In the genomic region with DNA sequence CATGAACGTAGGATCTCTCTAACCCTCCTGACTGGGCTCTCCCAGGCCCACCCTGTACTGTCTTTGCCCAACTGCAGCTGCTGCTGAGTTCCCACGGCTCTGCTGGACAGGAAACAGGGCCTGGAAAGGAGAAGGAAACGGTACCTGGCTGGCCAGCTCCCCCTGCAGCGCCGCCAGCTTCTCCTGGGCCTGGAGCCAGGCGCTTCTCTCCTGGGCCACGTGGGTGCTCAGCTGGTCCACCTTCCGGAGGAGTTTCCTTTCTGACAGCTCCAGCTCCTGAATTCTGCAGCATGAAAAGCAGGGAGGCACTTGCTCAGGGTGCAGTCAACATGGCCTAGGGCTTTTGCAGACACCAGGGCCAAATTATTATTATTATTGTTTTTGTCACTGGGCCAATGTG, we compare ENCODE assay signal across 17 cellular contexts. TPM values are rescaled to one million over a fixed set of nuclear protein-coding genes. Genes with fewer than 3 reads are reported as not detected.
DNase-seq lines count a peak whose midpoint lies in the region; ATAC-seq, FAIRE-seq and TF ChIP-seq lines count a peak whose summit lies in the region.
"Had no signal": no experiment of that assay in that cellular context is flagged by ENCODE, and none has a peak within 500 bp of the region (broad histone marks: within the 10 kb centered on the region; RNA-seq: fewer than 3 reads in every experiment).

No MANE protein-coding gene starts in this region.

- TF ChIP-seq CTCF in right lobe of liver (IDR thresholded peaks at IDR 0.05) (no peak), HepG2 (CRISPR knock-in tag; IDR thresholded peaks at IDR 0.05) (no peak), kidney (IDR thresholded peaks at IDR 0.05; ENCODE audit: borderline replicate concordance, extremely low read depth, insufficient read depth) (peak; percentile 1)

- DNase-seq in right lobe of liver (peak in 1 of 3 donors; percentile 37), HepG2 (ENCODE audit: low spot score) (no peak), RPMI8226 (peak; percentile 79), kidney (peak; percentile 80), NCI-H82 (lab: John Stamatoyannopoulos, UW) (no peak), NCI-H1417 treated with DMSO at 0.1 percent for 48 hours (lab: John Stamatoyannopoulos, UW) (no peak)
- DNase-seq in activated CD4-positive, CD25-positive, alpha-beta regulatory T cell (lab: John Stamatoyannopoulos, UW): no peak
- DNase-seq: activated CD8-positive, alpha-beta memory T cell treated with anti-CD3 and anti-CD28 coated beads, Interleukin-2, amount 10 ng/mL, durations not matched to agents 7 days and 5 days; foreskin keratinocyte; GM23248 had no signal

- POLR2A ChIA-PET in HepG2 (lab: Yijun Ruan, JAX): no interaction called here

- no peaks in the 10 kb centered on the region for H4K20me1 ChIP-seq in HepG2 (ENCODE audit: insufficient read depth, low read length)

- H3K27ac Mint-ChIP-seq in stimulated activated memory B cell treated with anti-CD40 and anti-IgM and Interleukin-4, amounts not matched to agents 10 μg/mL and 1 μg/mL and 100 μg/mL, for 72 hours: no peak overlapping the region
- H3K27ac Mint-ChIP-seq: activated CD8-positive, alpha-beta memory T cell treated with anti-CD3 and anti-CD28 coated beads, Interleukin-2, amount 10 ng/mL, durations not matched to agents 7 days and 5 days had no signal

- H3K4me3 ChIP-seq in right lobe of liver (no peak overlapping the region), HepG2 (replicated peaks in 1 of 3; ENCODE audit: insufficient read depth in 1 of 3, low read depth in 2 of 3, low read length in 3 of 3) (no peak overlapping the region), kidney (ENCODE audit: low read length in 2 of 2) (no peak overlapping the region)
- H3K4me3 ChIP-seq: GM23248 had no signal

- in situ Hi-C loops in HepG2 (cut with HindIII; ENCODE audit: extremely low pct_ligation_motif_present, low pct_unique_long_range_greater_than_20kb): no loop called here

- BruUV-seq in HepG2 (replicated peaks; lab: Mats Ljungman, UMichigan): no TSS peak

- no peaks in the 10 kb centered on the region for H3K79me2 ChIP-seq in HepG2 (ENCODE audit: insufficient read depth, low read length)

- TF ChIP-seq RAD21 in HepG2 (CRISPR knock-in tag; IDR thresholded peaks at IDR 0.05): no peak

- H3K27me3 ChIP-seq in right lobe of liver (no peaks in the 10 kb centered on the region), HepG2 (ENCODE audit: control insufficient read depth in 1 of 2, insufficient read depth in 2 of 2, low read length in 2 of 2) (peaks cover 0 to 10% of the 10 kb centered on the region in 2 experiments; a peak in 2 of 5 replicates)
- H3K27me3 ChIP-seq: foreskin keratinocyte had no signal

- peaks cover 2% of the 10 kb centered on the region for H3K9me3 Mint-ChIP-seq in stimulated activated memory B cell treated with anti-CD40 and anti-IgM and Interleukin-4, amounts not matched to agents 10 μg/mL and 1 μg/mL and 100 μg/mL, for 72 hours
- H3K9me3 Mint-ChIP-seq: activated naive CD4-positive, alpha-beta T cell treated with anti-CD3 and anti-CD28 coated beads, Interleukin-2, amount 50 U/mL, for 72 hours; CD14-positive monocyte had no signal

- H3K4me1 ChIP-seq in right lobe of liver: no peaks in the 10 kb centered on the region
- H3K4me1 ChIP-seq in HepG2 (ENCODE audit: insufficient read depth, low read length): peaks cover 4% of the 10 kb centered on the region
- H3K4me1 ChIP-seq in kidney (ENCODE audit: control insufficient read depth in 1 of 2, insufficient read depth in 1 of 2, low read depth in 1 of 2, low read length in 2 of 2): no peaks in the 10 kb centered on the region
- H3K4me1 ChIP-seq: foreskin keratinocyte had no signal

- H3K4me2 ChIP-seq in HepG2 (ENCODE audit: low read depth, low read length): no peak overlapping the region

- FAIRE-seq in HepG2 (lab: Jason Lieb, UNC): no peak
- FAIRE-seq in kidney (lab: Jason Lieb, UNC): no peak
- FAIRE-seq: HTR-8/SVneo, TTC549 had no signal

- H3K9ac ChIP-seq in HepG2 (ENCODE audit: insufficient read depth, low read depth, low read length) (no peak overlapping the region), kidney (ENCODE audit: low read length in 2 of 2) (no peak overlapping the region)
- H3K9ac ChIP-seq: GM23248 had no signal

- H3K4me1 Mint-ChIP-seq in stimulated activated memory B cell treated with anti-CD40 and anti-IgM and Interleukin-4, amounts not matched to agents 10 μg/mL and 1 μg/mL and 100 μg/mL, for 72 hours: peaks cover 6% of the 10 kb centered on the region
- H3K4me1 Mint-ChIP-seq: CD14-positive monocyte had no signal

- H3K36me3 ChIP-seq in right lobe of liver: no peaks in the 10 kb centered on the region
- H3K36me3 ChIP-seq in HepG2 (replicated peaks in 1 of 2; ENCODE audit: control insufficient read depth in 1 of 2, insufficient read depth in 2 of 2, low read length in 2 of 2): no peaks in the 10 kb centered on the region
- H3K36me3 ChIP-seq in kidney (ENCODE audit: control insufficient read depth in 1 of 2, insufficient read depth in 2 of 2, low read length in 2 of 2): no peaks in the 10 kb centered on the region
- H3K36me3 ChIP-seq: neutrophil had no signal

- peaks cover 39% of the 10 kb centered on the region for H3K27me3 Mint-ChIP-seq in stimulated activated memory B cell treated with anti-CD40 and anti-IgM and Interleukin-4, amounts not matched to agents 10 μg/mL and 1 μg/mL and 100 μg/mL, for 72 hours

- no peak for TF ChIP-seq EP300 in HepG2 (IDR thresholded peaks at IDR 0.05; ENCODE audit: low read depth in 2 of 2, low read length in 2 of 2)
- no peak for TF ChIP-seq EP300 in HepG2 (CRISPR knock-in tag; IDR thresholded peaks at IDR 0.05; ENCODE audit: borderline replicate concordance)

- ATAC-seq in right lobe of liver (peak in 3 of 4 donors; percentile 22 to 52 (median 27)), HepG2 (no peak)
- ATAC-seq in stimulated activated memory B cell treated with anti-CD40 and anti-IgM and Interleukin-4, amounts not matched to agents 10 μg/mL and 1 μg/mL and 100 μg/mL, for 72 hours: no peak
- ATAC-seq: activated CD8-positive, alpha-beta memory T cell treated with anti-CD3 and anti-CD28 coated beads, Interleukin-2, amount 10 ng/mL, durations not matched to agents 7 days and 5 days; activated naive CD4-positive, alpha-beta T cell treated with anti-CD3 and anti-CD28 coated beads, Interleukin-2, amount 50 U/mL, for 72 hours; foreskin keratinocyte had no signal

- H3K27ac ChIP-seq in right lobe of liver: no peak overlapping the region
- H3K27ac ChIP-seq in HepG2 (ENCODE audit: extremely low read length, insufficient read depth, low read length): no peak overlapping the region
- H3K27ac ChIP-seq in kidney (ENCODE audit: low read depth in 2 of 2, low read length in 2 of 2): no peak overlapping the region
- H3K27ac ChIP-seq: foreskin keratinocyte, GM23248, neutrophil had no signal

- 7% methylated on average over 6 of the region's 8 CpGs for WGBS in right lobe of liver (ENCODE audit: insufficient coverage, low coverage, low lambda C conversion rate, missing lambda C conversion rate)
- 46% methylated on average over 3 of the region's 8 CpGs for WGBS in HepG2 (ENCODE audit: low lambda C conversion rate)

- TF ChIP-seq POLR2A in right lobe of liver (IDR thresholded peaks at IDR 0.05) (no peak), HepG2 (IDR thresholded peaks at IDR 0.05; ENCODE audit: insufficient read depth in 1 of 2, low read depth in 2 of 2, low read length in 2 of 2) (no peak)

- H3K4me3 Mint-ChIP-seq in stimulated activated memory B cell treated with anti-CD40 and anti-IgM and Interleukin-4, amounts not matched to agents 10 μg/mL and 1 μg/mL and 100 μg/mL, for 72 hours: no peak overlapping the region
- H3K4me3 Mint-ChIP-seq: activated CD8-positive, alpha-beta memory T cell treated with anti-CD3 and anti-CD28 coated beads, Interleukin-2, amount 10 ng/mL, durations not matched to agents 7 days and 5 days had no signal

- CTCF ChIA-PET in HepG2 (lab: Yijun Ruan, JAX; ENCODE audit: low intra/inter-chr PET ratio, low total read pairs): no interaction called here

- H3K36me3 Mint-ChIP-seq in stimulated activated memory B cell treated with anti-CD40 and anti-IgM and Interleukin-4, amounts not matched to agents 10 μg/mL and 1 μg/mL and 100 μg/mL, for 72 hours: no peaks in the 10 kb centered on the region
- H3K36me3 Mint-ChIP-seq: activated CD8-positive, alpha-beta memory T cell treated with anti-CD3 and anti-CD28 coated beads, Interleukin-2, amount 10 ng/mL, durations not matched to agents 7 days and 5 days; activated naive CD4-positive, alpha-beta T cell treated with anti-CD3 and anti-CD28 coated beads, Interleukin-2, amount 50 U/mL, for 72 hours; CD14-positive monocyte had no signal

- no peak overlapping the region for H2AFZ ChIP-seq in HepG2 (ENCODE audit: low read length)
- H2AFZ ChIP-seq: GM23248 had no signal

- H3K9me3 ChIP-seq in right lobe of liver: no peaks in the 10 kb centered on the region
- H3K9me3 ChIP-seq in HepG2 (ENCODE audit: low read length): no peaks in the 10 kb centered on the region
- H3K9me3 ChIP-seq in kidney (ENCODE audit: control insufficient read depth in 1 of 2, low read length in 2 of 2): no peaks in the 10 kb centered on the region
- H3K9me3 ChIP-seq: neutrophil had no signal

- intact Hi-C loops in right lobe of liver (cut with DNase I): no loop called here
- intact Hi-C loops in HepG2 (cut with micrococcal nuclease; ENCODE audit: unreplicated experiment): no loop called here
- intact Hi-C loops in kidney (cut with DNase I): no loop called here

RNA-seq across cellular contexts. Expression of gene C4orf50, which starts 6.5 kb away (rescaled TPM):
- under 1 TPM in 2 of 6 experiments, not detected in 4; under 0.01 to 0.06 TPM for total RNA-seq in right lobe of liver
- not detected in 2 replicates for total RNA-seq in HepG2 (2016; rRNA removed; fragmentation: Illumina TruSeq; extraction: Trizol)
- total RNA-seq in HepG2 (2016; cell fraction: cytosol; rRNA removed; fragmentation: Illumina TruSeq; extraction: Trizol; ENCODE audit: low read depth): not detected in 2 replicates
- not detected in 2 replicates for total RNA-seq in HepG2 (2016; cell fraction: insoluble cytoplasmic fraction; rRNA removed; fragmentation: Illumina TruSeq; extraction: Trizol)
- not detected in 2 replicates for total RNA-seq in HepG2 (2016; cell fraction: membrane; rRNA removed; fragmentation: Illumina TruSeq; extraction: Trizol)
- not detected in 2 replicates for total RNA-seq in HepG2 (2016; cell fraction: nucleus; rRNA removed; fragmentation: Illumina TruSeq; extraction: Trizol)
- polyA plus RNA-seq in HepG2 (2011; rRNA removed): not detected in 2 replicates
- under 0.01 TPM in 1 of 2 replicates, not detected in the other for polyA plus RNA-seq in HepG2 (2011; cell fraction: cytosol; rRNA removed)
- polyA plus RNA-seq in HepG2 (2011; cell fraction: nucleus; rRNA removed): not detected in 2 replicates
- polyA plus RNA-seq in HepG2 (2012): not detected in 2 replicates
- not detected in 2 replicates for polyA plus RNA-seq in HepG2 (2016; cell fraction: cytosol; fragmentation: Illumina TruSeq; extraction: Trizol; ENCODE audit: low read depth)
- polyA plus RNA-seq in HepG2 (2016; cell fraction: insoluble cytoplasmic fraction; fragmentation: Illumina TruSeq; extraction: Trizol; ENCODE audit: low read depth): not detected in 2 replicates
- not detected in 2 replicates for polyA plus RNA-seq in HepG2 (2016; cell fraction: membrane; fragmentation: Illumina TruSeq; extraction: Trizol; ENCODE audit: low read depth)
- polyA plus RNA-seq in HepG2 (2016; cell fraction: nucleus; fragmentation: Illumina TruSeq; extraction: Trizol; ENCODE audit: insufficient read depth, low read depth): not detected in 2 replicates
- 0.02 TPM in 1 of 2 replicates, not detected in the other for polyA minus RNA-seq in HepG2 (2011; rRNA and poly(A)+ RNA removed; ENCODE audit: low replicate concordance)
- polyA minus RNA-seq in HepG2 (2011; cell fraction: cytosol; rRNA and poly(A)+ RNA removed): not detected in 2 replicates
- not detected in 2 replicates for polyA minus RNA-seq in HepG2 (2011; cell fraction: nucleus; rRNA and poly(A)+ RNA removed)
- total RNA-seq in kidney: 0.16 TPM
- not detected for polyA plus RNA-seq in kidney (ENCODE audit: insufficient read depth, low read depth, low replicate concordance)
- total RNA-seq: foreskin keratinocyte, GM23248, RPMI7951 had no signal
- polyA plus RNA-seq: CD14-positive monocyte, foreskin keratinocyte, GM23248 had no signal

Comparison
In these comparisons a context has a peak if more than half of its experiments do, and no peak if none do; other contexts are left out.
1. ATAC-seq: peak in right lobe of liver (3 of 4); none in HepG2 (single experiment) and stimulated activated memory B cell treated with anti-CD40 and anti-IgM and Interleukin-4, amounts not matched to agents 10 μg/mL and 1 μg/mL and 100 μg/mL, for 72 hours (single experiment).
2. DNase-seq: peak in RPMI8226 (single experiment) and kidney (single experiment); none in HepG2 (single experiment), NCI-H82 (single experiment), NCI-H1417 treated with DMSO at 0.1 percent for 48 hours (single experiment) and activated CD4-positive, CD25-positive, alpha-beta regulatory T cell (0 of 4).